Comparison of ENCODE assay signal across 26 cellular contexts in the genomic region with DNA sequence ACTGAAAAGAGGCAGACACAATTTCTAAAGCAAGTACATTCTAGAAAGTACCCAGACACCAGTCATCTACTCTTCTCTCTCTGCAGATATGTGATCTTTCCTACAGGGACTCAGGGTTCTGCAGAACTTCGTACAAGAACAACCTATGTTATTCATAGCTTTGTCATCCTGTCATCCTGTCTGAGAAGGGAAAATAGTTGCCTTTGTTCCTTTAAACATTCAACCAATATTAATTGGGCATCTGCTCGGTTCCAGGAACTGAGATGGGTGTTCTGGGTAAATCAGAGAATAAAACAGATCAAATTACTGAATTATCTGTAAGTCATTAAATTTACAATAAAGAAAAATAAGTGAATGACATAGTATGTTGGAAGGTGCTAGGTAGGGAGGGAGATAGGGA.
DNase-seq lines count a peak whose midpoint lies in the region; TF ChIP-seq lines count a peak whose summit lies in the region.
"Had no signal": no experiment of that assay in that cellular context is flagged by ENCODE, and none has a peak within 500 bp of the region (broad histone marks: within the 10 kb centered on the region; RNA-seq: fewer than 3 reads in every experiment).

No MANE protein-coding gene starts in this region.

- no peaks in the 10 kb centered on the region for H3F3A ChIP-seq in neural cell (ENCODE audit: insufficient read depth, low read length, poor library complexity, severe bottlenecking)

- H3K36me3 ChIP-seq in WERI-Rb-1 (no peaks in the 10 kb centered on the region), neural cell (ENCODE audit: insufficient read depth, low read length) (no peaks in the 10 kb centered on the region)
- H3K36me3 ChIP-seq: BE2C, BLaER1 had no signal

- DNase-seq in NCI-H2171 treated with DMSO at 0.1 percent for 48 hours (lab: John Stamatoyannopoulos, UW) (peak; percentile 26), NCI-H2171 (lab: John Stamatoyannopoulos, UW) (no peak), NCI-H524 (lab: John Stamatoyannopoulos, UW) (peak; percentile 40 to 69), WERI-Rb-1 (no peak), NCI-H446 (lab: John Stamatoyannopoulos, UW) (no peak)
- no peak for DNase-seq in stimulated activated CD8-positive, alpha-beta memory T cell treated with anti-CD3 and anti-CD28 coated beads, Interleukin-4, amount 100 ng/mL, for 48 hours
- DNase-seq in activated CD4-positive, alpha-beta T cell treated with anti-CD3 and anti-CD28 coated beads for 4 hours: no peak
- DNase-seq: AML-193; BE2C; C1 segment of cervical spinal cord; CD4-positive, alpha-beta memory T cell; CD4-positive, CD25-positive, alpha-beta regulatory T cell; CD8-positive, alpha-beta memory T cell; COR-L47; DMS 273 treated with DMSO at 0.1 percent for 48 hours; DMS153; DMS53; DMS79; DND-41; EL; GDM1 had no signal

- TF ChIP-seq CTCF in WERI-Rb-1 (IDR thresholded peaks at IDR 0.05; ENCODE audit: low read depth, low read length) (no peak), neural cell (IDR thresholded peaks at IDR 0.05; ENCODE audit: poor library complexity, severe bottlenecking) (no peak)

- H3K4me3 ChIP-seq in WERI-Rb-1 (ENCODE audit: low read depth, low read length): no peak overlapping the region
- H3K4me3 ChIP-seq in neural cell (ENCODE audit: low read length): no peak overlapping the region
- H3K4me3 ChIP-seq: A549, BLaER1, GM12878 had no signal

- no peak for TF ChIP-seq RAD21 in neural cell (conservative IDR thresholded peaks at IDR 0.05)

- no peak overlapping the region for H2AFZ ChIP-seq in neural cell (ENCODE audit: low read depth, low read length)

- H4K20me1 ChIP-seq in neural cell (ENCODE audit: insufficient read depth): no peaks in the 10 kb centered on the region
- H4K20me1 ChIP-seq: BLaER1 had no signal

- H3K9me3 ChIP-seq in WERI-Rb-1 (ENCODE audit: severe bottlenecking) (no peaks in the 10 kb centered on the region), neural cell (ENCODE audit: low read length) (no peaks in the 10 kb centered on the region)
- H3K9me3 ChIP-seq: A549, BE2C, BLaER1 had no signal

- H3K27ac ChIP-seq in WERI-Rb-1 (0 out of 2 replicates have a peak overlapping the region, but pooled peaks have one; percentile 21), neural cell (ENCODE audit: low read length) (peak overlapping the region; percentile 29)
- H3K27ac ChIP-seq: 22Rv1, A549, BLaER1 had no signal

- H3K27me3 ChIP-seq in WERI-Rb-1 (ENCODE audit: insufficient read depth, low read depth, severe bottlenecking) (no peaks in the 10 kb centered on the region), neural cell (ENCODE audit: insufficient read depth, low read depth, low read length) (no peaks in the 10 kb centered on the region)
- H3K27me3 ChIP-seq: BE2C, BLaER1 had no signal

- no peak overlapping the region for H3K9ac ChIP-seq in neural cell (ENCODE audit: low read length)
- H3K9ac ChIP-seq: BLaER1 had no signal

- H3K79me2 ChIP-seq in neural cell (replicated peaks; ENCODE audit: insufficient read depth, low read length): no peaks in the 10 kb centered on the region

- no peaks in the 10 kb centered on the region for H3K9me2 ChIP-seq in neural cell (ENCODE audit: insufficient read depth, low read length)

- TF ChIP-seq EP300 in neural cell (conservative IDR thresholded peaks at IDR 0.05; ENCODE audit: poor library complexity, severe bottlenecking): peak; percentile 57

- peak overlapping the region; percentile 28 for H3K4me2 ChIP-seq in neural cell (ENCODE audit: low read length)
- H3K4me2 ChIP-seq: A549, BLaER1 had no signal

TF ChIP-seq in neural cell, 6 proteins besides CTCF, POLR2A, EP300 and RAD21:
- TF ChIP-seq SMC3 (conservative IDR thresholded peaks at IDR 0.05; ENCODE audit: poor library complexity): no peak

Comparison
In these comparisons a context has a peak if more than half of its experiments do, and no peak if none do; other contexts are left out.
1. DNase-seq: peak in NCI-H2171 treated with DMSO at 0.1 percent for 48 hours (single experiment) and NCI-H524 (2 of 2); none in NCI-H2171 (single experiment), WERI-Rb-1 (single experiment), stimulated activated CD8-positive, alpha-beta memory T cell treated with anti-CD3 and anti-CD28 coated beads, Interleukin-4, amount 100 ng/mL, for 48 hours (single experiment), activated CD4-positive, alpha-beta T cell treated with anti-CD3 and anti-CD28 coated beads for 4 hours (0 of 2) and NCI-H446 (0 of 2).